Comparison of ENCODE assay signal across 1 cellular context in genomic region chr2:124485659-124486058, GRCh38.
TF ChIP-seq lines count a peak whose summit lies in the region.

No MANE protein-coding gene starts in this region.

TF ChIP-seq in GM23338, 12 proteins besides CTCF, POLR2A, EP300 and RAD21 (continued from another document):
- no peak for TF ChIP-seq ZNF462 (CRISPR knock-in tag; IDR thresholded peaks at IDR 0.05)
